Comparison of ENCODE assay signal across 9 cellular contexts in the genomic region with DNA sequence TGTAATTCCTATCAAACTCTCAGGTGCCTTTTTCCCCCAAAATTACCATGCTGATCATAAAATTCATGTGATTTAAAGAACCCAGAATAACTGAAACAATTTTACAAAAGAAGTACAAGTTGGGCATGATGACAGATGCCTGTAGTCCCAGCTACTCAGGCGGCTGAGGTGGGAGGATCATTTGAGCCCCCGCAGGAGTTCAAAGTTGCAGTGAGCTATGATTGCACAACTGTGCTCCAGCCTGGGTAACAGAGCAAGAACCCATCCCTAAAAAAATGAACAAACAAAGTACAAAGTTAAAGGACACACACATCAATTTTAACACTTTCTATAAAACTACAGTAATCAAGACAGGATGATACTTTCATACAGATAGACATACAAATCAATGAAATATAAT.
"Had no signal": no experiment of that assay in that cellular context is flagged by ENCODE, and none has a peak within 500 bp of the region (broad histone marks: within the 10 kb centered on the region; RNA-seq: fewer than 3 reads in every experiment).

No MANE protein-coding gene starts in this region.

- DNase-seq: GM23248, GOT3, H7, HFFc6, KBM-7 had no signal

- H3K27ac ChIP-seq: GM23248, HL-60 had no signal

- H3K9me3 ChIP-seq: HAP-1 had no signal

- H2AFZ ChIP-seq: GM23248 had no signal

- H3K4me3 ChIP-seq: GM23248, HAP-1 had no signal

- H3K36me3 Mint-ChIP-seq: IgD-negative memory B cell had no signal

- H3K27me3 Mint-ChIP-seq: IgD-negative memory B cell had no signal

- H3K4me1 ChIP-seq: HAP-1 had no signal

- H3K27ac Mint-ChIP-seq: HFFc6, IgD-negative memory B cell had no signal

- H3K9ac ChIP-seq: GM23248 had no signal

- H3K4me3 Mint-ChIP-seq: HFFc6, IgD-negative memory B cell had no signal

- H3K36me3 ChIP-seq: HAP-1 had no signal

- H3K4me1 Mint-ChIP-seq: IgD-negative memory B cell had no signal

- ATAC-seq: HCT116 had no signal
